ENCODE assay signal across 1 cellular context in the genomic region with DNA sequence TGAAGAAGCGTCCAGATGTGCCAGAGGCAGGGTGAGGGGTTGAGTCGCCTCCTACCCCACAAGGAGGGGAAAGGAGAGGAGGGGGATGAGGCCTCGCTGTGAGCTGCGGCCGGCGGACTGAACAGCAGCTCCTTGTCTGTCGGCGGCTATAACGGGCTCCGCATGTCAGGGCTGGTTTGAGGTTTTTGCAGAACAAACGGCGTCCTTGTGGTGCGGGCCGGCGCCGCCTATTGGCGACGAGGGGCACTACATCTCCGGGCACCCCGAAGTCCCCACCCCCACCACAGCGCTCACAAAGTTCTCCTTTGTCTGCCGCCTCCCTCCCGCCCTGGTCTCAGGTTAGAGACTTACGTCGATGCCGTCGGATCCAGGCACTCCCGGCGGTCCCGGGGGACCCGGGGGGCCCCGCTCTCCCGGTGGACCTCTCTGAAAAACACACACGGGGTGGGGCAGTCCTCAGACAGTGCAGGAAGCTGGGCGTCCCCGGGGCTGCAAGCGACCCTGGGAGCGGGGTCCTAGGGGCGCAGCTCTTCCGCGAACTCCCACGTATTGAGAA.
TF ChIP-seq lines count a peak whose summit lies in the region.

No MANE protein-coding gene starts in this region.

TF ChIP-seq in PFSK-1, 5 proteins besides CTCF, POLR2A, EP300 and RAD21:
- TF ChIP-seq FOXP2 (optimal IDR thresholded peaks at IDR 0.05; ENCODE audit: borderline replicate concordance, extremely low read depth, extremely low read length, insufficient read depth) (peak; percentile 5), TAF1 (IDR thresholded peaks at IDR 0.05; ENCODE audit: borderline replicate concordance, insufficient read depth, low read length) (no peak)
TF ChIP-seq in PFSK-1: peak in this region for 1.
